In the genomic region with DNA sequence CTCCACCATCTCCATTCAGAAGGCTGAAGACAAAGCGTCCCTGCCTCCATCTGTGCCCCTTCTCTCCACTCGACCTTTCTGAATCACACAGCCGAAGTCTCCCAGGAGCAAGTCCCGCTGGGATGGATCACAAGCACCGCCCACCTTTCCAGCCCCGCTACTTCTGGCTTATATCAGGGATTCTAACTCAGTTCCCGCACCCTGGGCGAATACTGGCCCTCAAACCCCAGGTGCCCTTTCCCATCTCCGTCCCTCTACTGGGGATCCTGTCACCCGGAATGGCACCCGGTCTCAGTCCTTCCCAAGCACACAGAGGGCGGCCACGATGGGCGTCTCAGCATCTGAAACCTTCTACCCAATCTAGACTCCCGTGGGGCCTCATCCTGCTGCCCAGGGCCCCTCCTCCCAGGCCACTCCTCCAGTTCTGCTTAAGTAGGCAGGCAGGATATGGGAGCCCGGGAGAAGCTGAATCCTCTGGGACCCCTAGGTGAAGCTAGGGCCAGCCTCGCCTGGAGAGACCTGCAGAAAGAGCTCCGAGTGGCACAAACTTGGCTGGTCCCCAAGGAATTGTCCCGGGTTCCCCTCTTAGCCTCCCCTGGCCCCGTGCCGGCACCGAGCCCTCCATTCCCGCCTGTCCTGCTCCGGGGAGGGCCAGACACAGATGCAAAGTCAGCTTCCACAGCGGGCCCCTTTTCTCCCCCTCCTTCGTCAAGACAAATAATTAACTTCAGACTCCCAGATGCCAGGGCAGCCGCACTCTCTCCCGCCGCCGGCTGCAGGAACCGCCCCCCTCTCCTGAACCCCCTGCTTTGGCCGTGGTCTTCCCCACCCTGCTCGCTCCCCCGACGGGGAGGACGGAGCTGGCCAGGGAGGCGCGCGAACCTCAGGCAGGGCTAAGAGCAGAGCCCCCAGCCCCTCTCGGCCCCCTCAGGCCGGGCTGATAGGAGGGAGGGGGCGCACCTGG, we compare ENCODE assay signal across 11 cellular contexts. TPM values are rescaled to one million over a fixed set of nuclear protein-coding genes. Genes with fewer than 3 reads are reported as not detected.
DNase-seq lines count a peak whose midpoint lies in the region; ATAC-seq, FAIRE-seq and TF ChIP-seq lines count a peak whose summit lies in the region.
"Had no signal": no experiment of that assay in that cellular context is flagged by ENCODE, and none has a peak within 500 bp of the region (broad histone marks: within the 10 kb centered on the region; RNA-seq: fewer than 3 reads in every experiment).

No MANE protein-coding gene starts in this region.

- no peak overlapping the region for H3K27ac ChIP-seq in PC-3 (ENCODE audit: low read length)
- no peak overlapping the region for H3K27ac ChIP-seq in pancreas

- peak overlapping the region; percentile 25; the same call in 1 of the 2 replicates for H2AFZ ChIP-seq in PC-3 (ENCODE audit: low read length)

- peaks cover 64% of the 10 kb centered on the region for H3K27me3 Mint-ChIP-seq in Calu3 (ENCODE audit: unreplicated experiment)

- H3K4me1 Mint-ChIP-seq in Calu3 (ENCODE audit: low read depth, unreplicated experiment): peaks cover 26% of the 10 kb centered on the region

- no peaks in the 10 kb centered on the region for H3K4me1 ChIP-seq in PC-3 (ENCODE audit: insufficient read depth, low read length)
- H3K4me1 ChIP-seq in pancreas: no peaks in the 10 kb centered on the region

- H3K27ac Mint-ChIP-seq in Calu3 (ENCODE audit: unreplicated experiment): no peak overlapping the region
- H3K27ac Mint-ChIP-seq: activated T-cell treated with anti-CD3 and anti-CD28 coated beads, Interleukin-2, amount 50 U/mL, for 24 hours had no signal

- POLR2A ChIA-PET in PC-3 (lab: Charles Lee; ENCODE audit: unreplicated experiment): no interaction called here

- BruUV-seq in Calu3 (replicated peaks; lab: Mats Ljungman, UMichigan) (no TSS peak), PC-3 (replicated peaks; lab: Mats Ljungman, UMichigan) (no TSS peak)

- DNase-seq in Calu3 (no peak), PC-3 (no peak), fibroblast of villous mesenchyme (ENCODE audit: low read depth) (peak; percentile 50), pancreas (peak in 3 of 6 donors; percentile 12 to 64 (median 54)), GOT3 (lab: John Stamatoyannopoulos, UW) (no peak), NCI-H1930 (lab: John Stamatoyannopoulos, UW) (no peak)
- DNase-seq: activated T-cell treated with anti-CD3 and anti-CD28 coated beads, Interleukin-2, amount 50 U/mL, for 24 hours had no signal

- no peaks in the 10 kb centered on the region for H3K36me3 Mint-ChIP-seq in Calu3 (ENCODE audit: insufficient read depth, unreplicated experiment)

- CTCF ChIA-PET in Calu3 (lab: Charles Lee): interaction anchor here (0.7 to 1.2 kb wide), 2 partner anchors 48 to 173 kb away, joined by 3 to 6 read pairs; no protein-coding TSS in a partner anchor
- CTCF ChIA-PET in PC-3 (lab: Charles Lee): no interaction called here

- no peaks in the 10 kb centered on the region for H3K9me3 Mint-ChIP-seq in Calu3 (ENCODE audit: low read depth, unreplicated experiment)
- H3K9me3 Mint-ChIP-seq: activated T-cell treated with anti-CD3 and anti-CD28 coated beads, Interleukin-2, amount 50 U/mL, for 24 hours had no signal

- no peaks in the 10 kb centered on the region for H3K9me2 ChIP-seq in PC-3 (replicated peaks; ENCODE audit: low read length)

- H3K36me3 ChIP-seq in PC-3 (ENCODE audit: low read depth, low read length): no peaks in the 10 kb centered on the region
- no peaks in the 10 kb centered on the region for H3K36me3 ChIP-seq in pancreas

- no peaks in the 10 kb centered on the region for H3K79me2 ChIP-seq in PC-3 (ENCODE audit: low read length)

- H4K20me1 ChIP-seq in PC-3 (ENCODE audit: low read length): no peaks in the 10 kb centered on the region

- H3K9ac ChIP-seq in PC-3 (ENCODE audit: low read length): no peak overlapping the region

- peak overlapping the region; percentile 48; the same call in 1 of the 2 replicates for H3K4me2 ChIP-seq in PC-3 (ENCODE audit: low read length)

- intact Hi-C loops in Calu3 (cut with micrococcal nuclease; ENCODE audit: unreplicated experiment): no loop called here
- intact Hi-C loops in PC-3 (cut with micrococcal nuclease): no loop called here
- intact Hi-C loops in pancreas (cut with DNase I): loop anchor here in 2 of 3 donors (5.0 to 10.0 kb wide), 2 partner anchors 177 to 295 kb away; no protein-coding TSS in a partner anchor

- no peaks in the 10 kb centered on the region for H3F3A ChIP-seq in PC-3 (ENCODE audit: low read length, unreplicated experiment)

- WGBS in pancreas, 2 donors: 17 to 18% methylated on average over 39 to 42 of the region's 42 CpGs

- H3K4me3 Mint-ChIP-seq in Calu3 (ENCODE audit: low read depth, unreplicated experiment): peak overlapping the region; percentile 45
- H3K4me3 Mint-ChIP-seq: activated T-cell treated with anti-CD3 and anti-CD28 coated beads, Interleukin-2, amount 50 U/mL, for 24 hours had no signal

- FAIRE-seq in pancreas (lab: Jason Lieb, UNC): no peak
- FAIRE-seq: GM12878 had no signal

- ATAC-seq in PC-3 (peak; percentile 31; the same call in 1 of the 2 replicates), pancreas (peak; percentile 27 to 47 (median 36)), HG03457 (IDR thresholded peaks at IDR 0.05; ENCODE audit: unreplicated experiment) (no peak), HG02970 (IDR thresholded peaks at IDR 0.05; ENCODE audit: low FRiP score, unreplicated experiment) (no peak)
- ATAC-seq: GM12878 had no signal

- H3K27me3 ChIP-seq in PC-3 (ENCODE audit: low read length): no peaks in the 10 kb centered on the region; the same call in 1 of the 2 replicates
- H3K27me3 ChIP-seq in pancreas: no peaks in the 10 kb centered on the region

- no peak overlapping the region for H3K4me3 ChIP-seq in PC-3 (ENCODE audit: low read length)
- peak overlapping the region; percentile 56 for H3K4me3 ChIP-seq in fibroblast of villous mesenchyme (ENCODE audit: low read depth, low read length)
- H3K4me3 ChIP-seq in pancreas: peak overlapping the region in 3 of 4 donors; percentile 1 to 27 (median 10)
- H3K4me3 ChIP-seq: GM12878 had no signal

- H3K9me3 ChIP-seq in PC-3 (ENCODE audit: low read length) (no peaks in the 10 kb centered on the region), pancreas (no peaks in the 10 kb centered on the region)

- TF ChIP-seq CTCF in Calu3 (IDR thresholded peaks at IDR 0.05; ENCODE audit: unreplicated experiment) (no peak), PC-3 (conservative IDR thresholded peaks at IDR 0.05; ENCODE audit: low read depth, low read length) (no peak), fibroblast of villous mesenchyme (IDR thresholded peaks at IDR 0.05; ENCODE audit: insufficient read depth, low read depth, low read length) (no peak), pancreas (IDR thresholded peaks at IDR 0.05) (no peak)

RNA-seq across cellular contexts. Expression of a gene that starts 0.6 kb away (rescaled TPM):
- total RNA-seq in Calu3 (2022) (6.8 and 10.6 TPM in 2 replicates), PC-3 (2014; rRNA removed) (3.2 and 3.4 TPM in 2 replicates), fibroblast of villous mesenchyme (under 0.01 TPM in 1 of 2 replicates, not detected in the other), pancreas (under 1 TPM; 0.08 to 0.46 (median 0.30) TPM)
- under 1 TPM; 0.33 to 0.95 TPM for polyA plus RNA-seq in pancreas
- total RNA-seq: LHCN-M2 had no signal

RNA-seq across cellular contexts. Expression of a gene that starts 27.8 kb away (rescaled TPM):
- total RNA-seq in Calu3 (2022): 11.4 and 13.4 TPM in 2 replicates
- total RNA-seq in PC-3 (2014; rRNA removed): 12.2 and 15.3 TPM in 2 replicates
- under 0.01 TPM in 1 of 2 replicates, not detected in the other for total RNA-seq in fibroblast of villous mesenchyme
- total RNA-seq in pancreas: 10 to 100 TPM in 1 of 6 donors, 1 to 10 TPM in 5; 3.2 to 12.4 (median 4.3) TPM
- polyA plus RNA-seq in pancreas: 1 to 10 TPM; 6.4 to 8.1 TPM

RNA-seq across cellular contexts. Expression of a gene that starts 47.2 kb away (rescaled TPM):
- total RNA-seq in Calu3 (2022): 104 and 123 TPM in 2 replicates
- 129 and 131 TPM in 2 replicates for total RNA-seq in PC-3 (2014; rRNA removed)
- total RNA-seq in fibroblast of villous mesenchyme: 73.1 and 82.5 TPM in 2 replicates
- 10 to 100 TPM; 28.1 to 66.8 (median 37.7) TPM for total RNA-seq in pancreas
- polyA plus RNA-seq in pancreas: 10 to 100 TPM; 94.8 to 96.9 TPM

Comparison
In these comparisons a context has a peak if more than half of its experiments do, and no peak if none do; other contexts are left out.
1. ATAC-seq: peak in PC-3 (single experiment) and pancreas (4 of 4); none in HG03457 (single experiment) and HG02970 (single experiment).
2. intact Hi-C loops: an anchor here in pancreas (5.0 to 10.0 kb wide); none called in Calu3 and PC-3.